Comparison of ENCODE assay signal across 1 cellular context in genomic region chr6:90197854-90198496, GRCh38.
TF ChIP-seq lines count a peak whose summit lies in the region.

No MANE protein-coding gene starts in this region.

TF ChIP-seq in K562, 482 proteins besides CTCF, POLR2A, EP300 and RAD21 (continued from another document and continues in another):
- TF ChIP-seq ARID2 (IDR thresholded peaks at IDR 0.05), result no peak
- TF ChIP-seq MGA (IDR thresholded peaks at IDR 0.05), result no peak
- peak; percentile 23; the same call in 1 of the 2 replicates for TF ChIP-seq CBX5 (IDR thresholded peaks at IDR 0.05; ENCODE audit: borderline replicate concordance, low read depth)
- TF ChIP-seq HDAC8 (tag; IDR thresholded peaks at IDR 0.05), result 0 out of 2 replicates have a peak, but pooled peaks have one; percentile 68
- TF ChIP-seq KDM4B (IDR thresholded peaks at IDR 0.05; ENCODE audit: borderline replicate concordance in 2 of 2, low read depth in 1 of 2), result no peak
- no peak for TF ChIP-seq PCBP1 (IDR thresholded peaks at IDR 0.05; ENCODE audit: low read depth, low read length, poor library complexity, severe bottlenecking)
- no peak for TF ChIP-seq U2AF2 (optimal IDR thresholded peaks at IDR 0.05; ENCODE audit: low read depth, low read length)
- TF ChIP-seq ZNF41 (CRISPR knock-in tag; conservative IDR thresholded peaks at IDR 0.05), result peak; percentile 63; the same call in 1 of the 2 replicates
- TF ChIP-seq TEAD2 (tag; IDR thresholded peaks at IDR 0.05), result peak; percentile 70
- TF ChIP-seq ZFP91 (CRISPR knock-in tag; IDR thresholded peaks at IDR 0.05), result no peak
- TF ChIP-seq SMARCA4 (IDR thresholded peaks at IDR 0.05), result no peak
- TF ChIP-seq ZNF76 (CRISPR knock-in tag; IDR thresholded peaks at IDR 0.05; ENCODE audit: borderline replicate concordance), result 0 out of 2 replicates have a peak, but pooled peaks have one; percentile 45
- no peak for TF ChIP-seq EHMT2 (IDR thresholded peaks at IDR 0.05)
- TF ChIP-seq ETS2 (tag; IDR thresholded peaks at IDR 0.05; ENCODE audit: borderline replicate concordance, poor library complexity, severe bottlenecking), result no peak
- TF ChIP-seq ZNF449 (CRISPR knock-in tag; IDR thresholded peaks at IDR 0.05), result 0 out of 2 replicates have a peak, but pooled peaks have one; percentile 47
- no peak for TF ChIP-seq RFX7 (CRISPR knock-in tag; IDR thresholded peaks at IDR 0.05)
- TF ChIP-seq MEF2D (tag; conservative IDR thresholded peaks at IDR 0.05; ENCODE audit: low read depth), result peak; percentile 81
- TF ChIP-seq XRCC5 (IDR thresholded peaks at IDR 0.05; ENCODE audit: low read depth, low read length), result no peak
- TF ChIP-seq PML (IDR thresholded peaks at IDR 0.05; ENCODE audit: low read length), result no peak
- no peak for TF ChIP-seq USF2 (CRISPR knock-in tag; IDR thresholded peaks at IDR 0.05)
- TF ChIP-seq NR4A1 (CRISPR knock-in tag; IDR thresholded peaks at IDR 0.05), result no peak
- 0 out of 2 replicates have a peak, but pooled peaks have one; percentile 60 for TF ChIP-seq NR4A1 (tag; IDR thresholded peaks at IDR 0.05)
- no peak for TF ChIP-seq KAT2B (IDR thresholded peaks at IDR 0.05; ENCODE audit: low read depth, low read length)
- TF ChIP-seq FOXJ3 (CRISPR knock-in tag; IDR thresholded peaks at IDR 0.05), result no peak
- no peak for TF ChIP-seq ZNF445 (CRISPR knock-in tag; IDR thresholded peaks at IDR 0.05; ENCODE audit: low read depth)
- TF ChIP-seq SMAD3 (CRISPR knock-in tag; conservative IDR thresholded peaks at IDR 0.05), result peak; percentile 77
- TF ChIP-seq TEAD1 (CRISPR knock-in tag; IDR thresholded peaks at IDR 0.05), result peak in 1 of 2 experiments; percentile 76; a peak in 2 of 4 replicates
- TF ChIP-seq ARID4B (CRISPR knock-in tag; IDR thresholded peaks at IDR 0.05), result no peak
- TF ChIP-seq JUND (IDR thresholded peaks at IDR 0.05; ENCODE audit: borderline replicate concordance, low read depth, low read length), result no peak
- no peak for TF ChIP-seq JUND (tag; IDR thresholded peaks at IDR 0.05; ENCODE audit: borderline replicate concordance, low read depth, low read length)
- TF ChIP-seq MITF (IDR thresholded peaks at IDR 0.05), result no peak
- no peak for TF ChIP-seq WHSC1 (IDR thresholded peaks at IDR 0.05; ENCODE audit: low read length)
- TF ChIP-seq ZNF57 (CRISPR knock-in tag; IDR thresholded peaks at IDR 0.05), result no peak
- TF ChIP-seq HNRNPUL1 (IDR thresholded peaks at IDR 0.05; ENCODE audit: low read length), result no peak
